14 cellular contexts compared by ENCODE assay signal in the genomic region with DNA sequence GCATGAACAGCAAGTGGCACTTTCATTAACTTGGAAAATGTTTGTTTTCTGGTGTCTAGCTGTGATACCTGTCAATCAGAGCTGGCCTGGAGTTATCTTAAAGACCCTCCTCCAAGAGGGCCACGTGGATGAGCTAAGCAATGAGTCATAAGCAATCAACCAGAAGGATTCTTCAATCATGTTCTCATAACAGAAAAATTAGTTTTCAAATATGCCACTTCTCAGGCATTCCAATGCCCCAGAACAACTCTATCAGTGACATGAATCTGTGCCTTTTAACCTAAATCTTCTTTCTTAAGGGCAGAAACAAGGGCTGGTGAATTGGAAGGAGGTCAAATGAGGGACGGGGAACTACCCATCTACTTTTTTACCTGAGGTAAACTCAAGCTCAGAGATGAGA.
"Had no signal": no experiment of that assay in that cellular context is flagged by ENCODE, and none has a peak within 500 bp of the region (broad histone marks: within the 10 kb centered on the region; RNA-seq: fewer than 3 reads in every experiment).

No MANE protein-coding gene starts in this region.

- DNase-seq: activated CD4-positive, alpha-beta T cell treated with anti-CD3 and anti-CD28 coated beads, Interleukin-2, amount 10 ng/mL, durations not matched to agents 7 days and 5 days; activated CD8-positive, alpha-beta memory T cell treated with anti-CD3 and anti-CD28 coated beads for 24 hours; activated naive CD8-positive, alpha-beta T cell treated with anti-CD3 and anti-CD28 coated beads for 36 hours; effector memory CD8-positive, alpha-beta T cell; foreskin melanocyte; heart left ventricle; left colon; lower lobe of right lung; midbrain; spleen; stimulated activated CD4-positive, alpha-beta T cell treated with anti-CD3 and anti-CD28 coated beads, Interleukin-2, amount 100 ng/mL, for 24 hours; upper lobe of right lung had no signal

- H3K4me1 ChIP-seq: heart left ventricle, lower lobe of right lung, spleen, upper lobe of right lung had no signal

- H3K27ac ChIP-seq: epithelial cell of prostate, heart left ventricle, lower lobe of right lung, spleen, thoracic aorta, upper lobe of right lung had no signal

- H3K36me3 ChIP-seq: heart left ventricle, lower lobe of right lung, spleen, thoracic aorta, upper lobe of right lung had no signal

- H3K4me3 ChIP-seq: heart left ventricle, lower lobe of right lung, spleen, thoracic aorta, upper lobe of right lung had no signal

- H3K9me3 ChIP-seq: lower lobe of right lung, thoracic aorta, upper lobe of right lung had no signal

- H3K27me3 ChIP-seq: heart left ventricle, spleen, upper lobe of right lung had no signal
